In the genomic region with DNA sequence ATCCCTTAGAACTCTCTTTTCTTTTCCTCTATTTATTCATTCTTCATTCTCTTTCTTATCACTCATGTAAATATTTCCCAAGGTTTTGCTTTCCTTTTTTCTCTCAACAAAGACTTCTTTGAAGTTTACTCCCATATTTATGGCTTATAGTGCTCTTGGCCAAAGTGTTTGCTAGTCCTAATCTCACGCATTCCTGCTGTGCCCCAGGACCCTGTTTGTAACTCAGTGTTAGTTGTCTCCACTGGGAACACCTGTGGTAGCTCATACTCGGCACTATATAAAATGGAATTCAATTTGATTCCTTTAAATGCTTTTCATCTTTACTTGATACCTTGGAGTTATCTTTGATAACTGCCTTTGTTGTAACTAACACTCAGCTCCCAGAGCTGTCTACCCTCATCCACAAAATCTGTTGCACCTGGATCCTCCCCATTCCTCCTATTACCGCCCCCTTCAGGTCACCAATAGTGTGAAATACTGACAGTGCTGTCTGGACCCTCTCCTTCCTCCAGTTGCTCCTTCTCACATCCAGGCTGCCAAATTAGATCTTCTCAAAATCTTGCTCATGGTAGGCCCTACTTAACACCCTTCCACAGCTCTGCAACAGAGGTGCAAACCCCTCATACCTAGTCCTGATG, we compare ENCODE assay signal across 17 cellular contexts.
DNase-seq lines count a peak whose midpoint lies in the region; ATAC-seq, FAIRE-seq and TF ChIP-seq lines count a peak whose summit lies in the region.
"Had no signal": no experiment of that assay in that cellular context is flagged by ENCODE, and none has a peak within 500 bp of the region (broad histone marks: within the 10 kb centered on the region; RNA-seq: fewer than 3 reads in every experiment).

No MANE protein-coding gene starts in this region.

- in situ Hi-C loops in Panc1 (cut with HindIII; ENCODE audit: low pct_unique_long_range_greater_than_20kb, low sequenced_read_pairs) = no loop called here

- no peaks in the 10 kb centered on the region for H3K27me3 ChIP-seq in AG04450 (ENCODE audit: control insufficient read depth, insufficient read depth, low read length)
- H3K27me3 ChIP-seq in Panc1 (ENCODE audit: control insufficient read depth, insufficient read depth, low read length) = no peaks in the 10 kb centered on the region

- CTCF ChIA-PET in AG04450 (lab: Charles Lee) = no interaction called here
- CTCF ChIA-PET in Panc1 (lab: Charles Lee) = no interaction called here
- CTCF ChIA-PET in activated CD4-positive, alpha-beta memory T cell treated with anti-CD3 and anti-CD28 coated beads, Interleukin-2, amount 10 ng/mL, durations not matched to agents 7 days and 5 days (lab: Charles Lee) = interaction anchor here (1.0 to 1.1 kb wide), 2 partner anchors 10 to 213 kb away, joined by 3 read pairs; no protein-coding TSS in a partner anchor

- no peak for FAIRE-seq in kidney (lab: Jason Lieb, UNC)

- H3K4me1 Mint-ChIP-seq in activated CD4-positive, alpha-beta memory T cell treated with anti-CD3 and anti-CD28 coated beads, Interleukin-2, amount 10 ng/mL, durations not matched to agents 7 days and 5 days = no peaks in the 10 kb centered on the region
- H3K4me1 Mint-ChIP-seq in immature natural killer cell = no peaks in the 10 kb centered on the region

- no peak for ATAC-seq in Panc1
- ATAC-seq: natural killer cell treated with Interleukin-12 subunit alpha and Interleukin-12 subunit beta and Interleukin-15 and Interleukin-18, amount 100 ng/mL, for 72 hours had no signal

- H3K4me3 Mint-ChIP-seq in activated CD4-positive, alpha-beta memory T cell treated with anti-CD3 and anti-CD28 coated beads, Interleukin-2, amount 10 ng/mL, durations not matched to agents 7 days and 5 days = no peak overlapping the region
- H3K4me3 Mint-ChIP-seq in immature natural killer cell = no peak overlapping the region
- H3K4me3 Mint-ChIP-seq: natural killer cell treated with Interleukin-12 subunit alpha and Interleukin-12 subunit beta and Interleukin-15 and Interleukin-18, amount 100 ng/mL, for 72 hours had no signal

- no peak for DNase-seq in AG04450 (ENCODE audit: low read depth, low spot score)
- no peak for DNase-seq in Panc1 (ENCODE audit: low read depth, low spot score)
- DNase-seq in foreskin fibroblast = no peak
- no peak for DNase-seq in activated CD4-positive, alpha-beta memory T cell treated with anti-CD3 and anti-CD28 coated beads, Interleukin-2, amount 10 ng/mL, durations not matched to agents 7 days and 5 days
- DNase-seq in immature natural killer cell = no peak
- no peak for DNase-seq in kidney
- no peak for DNase-seq in stimulated activated naive CD4-positive, alpha-beta T cell treated with Interleukin-2 at 50 U/mL for 16 hours (lab: John Stamatoyannopoulos, UW)
- DNase-seq: activated CD8-positive, alpha-beta memory T cell treated with anti-CD3 and anti-CD28 coated beads, Interleukin-2, amount 50 U/mL, for 4 hours; C1 segment of cervical spinal cord; GDM1; left ventricle myocardium inferior; NCI-H1694 treated with DMSO at 0.1 percent for 48 hours; NCI-H69; retina had no signal

- H3K9me3 ChIP-seq in AG04450 (ENCODE audit: control insufficient read depth, insufficient read depth, low read length) = no peaks in the 10 kb centered on the region
- H3K9me3 ChIP-seq in Panc1 (ENCODE audit: control insufficient read depth, insufficient read depth, low read depth, low read length) = no peaks in the 10 kb centered on the region
- H3K9me3 ChIP-seq in kidney (ENCODE audit: control insufficient read depth in 1 of 2, low read length in 2 of 2) = no peaks in the 10 kb centered on the region
- H3K9me3 ChIP-seq: left ventricle myocardium inferior had no signal

- intact Hi-C loops in Panc1 (cut with micrococcal nuclease; ENCODE audit: unreplicated experiment) (no loop called here), kidney (cut with DNase I) (no loop called here)

- H3K27ac Mint-ChIP-seq in activated CD4-positive, alpha-beta memory T cell treated with anti-CD3 and anti-CD28 coated beads, Interleukin-2, amount 10 ng/mL, durations not matched to agents 7 days and 5 days = no peak overlapping the region
- H3K27ac Mint-ChIP-seq in immature natural killer cell = peak overlapping the region in 3 of 6 donors; percentile 9 to 49 (median 26)
- H3K27ac Mint-ChIP-seq: natural killer cell treated with Interleukin-12 subunit alpha and Interleukin-12 subunit beta and Interleukin-15 and Interleukin-18, amount 100 ng/mL, for 72 hours had no signal

- H3K36me3 ChIP-seq in Panc1 (ENCODE audit: control insufficient read depth, insufficient read depth, low read length) (no peaks in the 10 kb centered on the region), kidney (ENCODE audit: control insufficient read depth in 1 of 2, insufficient read depth in 2 of 2, low read length in 2 of 2) (peaks cover 0 to 4% of the 10 kb centered on the region in 2 donors)
- H3K36me3 ChIP-seq: left ventricle myocardium inferior had no signal

- H3K27me3 Mint-ChIP-seq in activated CD4-positive, alpha-beta memory T cell treated with anti-CD3 and anti-CD28 coated beads, Interleukin-2, amount 10 ng/mL, durations not matched to agents 7 days and 5 days = no peaks in the 10 kb centered on the region
- peaks cover 0 to 1% (median 0%) of the 10 kb centered on the region in 3 donors for H3K27me3 Mint-ChIP-seq in immature natural killer cell (ENCODE audit: low read depth in 3 of 3)
- H3K27me3 Mint-ChIP-seq: natural killer cell treated with Interleukin-12 subunit alpha and Interleukin-12 subunit beta and Interleukin-15 and Interleukin-18, amount 100 ng/mL, for 72 hours had no signal

- H3K9ac ChIP-seq in kidney (ENCODE audit: low read length in 2 of 2) = no peak overlapping the region

- H3K27ac ChIP-seq in AG04450 (ENCODE audit: low read depth, low read length) (no peak overlapping the region), Panc1 (ENCODE audit: low read length) (no peak overlapping the region), kidney (ENCODE audit: low read depth in 2 of 2, low read length in 2 of 2) (no peak overlapping the region)
- H3K27ac ChIP-seq: coronary artery, left ventricle myocardium inferior had no signal

- H3K4me3 ChIP-seq in AG04450 (ENCODE audit: low read depth, low read length) (no peak overlapping the region), Panc1 (ENCODE audit: low read depth in 2 of 2, low read length in 2 of 2) (no peak overlapping the region), foreskin fibroblast (ENCODE audit: low read depth in 1 of 2, low read length in 2 of 2) (no peak overlapping the region), kidney (ENCODE audit: low read length in 2 of 2) (no peak overlapping the region)
- H3K4me3 ChIP-seq: coronary artery, left ventricle myocardium inferior had no signal

- TF ChIP-seq CTCF in AG04450 (IDR thresholded peaks at IDR 0.05; ENCODE audit: low read depth, low read length) (0 out of 2 replicates have a peak, but pooled peaks have one; percentile 14), GM12874 (IDR thresholded peaks at IDR 0.05; ENCODE audit: insufficient read depth, low read depth, low read length) (0 out of 2 replicates have a peak, but pooled peaks have one; percentile 7), Panc1 (IDR thresholded peaks at IDR 0.05) (peak; percentile 30), foreskin fibroblast (IDR thresholded peaks at IDR 0.05; ENCODE audit: low read depth, low read length) (peak; percentile 5), kidney (IDR thresholded peaks at IDR 0.05; ENCODE audit: borderline replicate concordance, extremely low read depth, insufficient read depth) (no peak)

- no peaks in the 10 kb centered on the region for H3K4me1 ChIP-seq in Panc1 (ENCODE audit: control insufficient read depth, insufficient read depth, low read length)
- H3K4me1 ChIP-seq in kidney (ENCODE audit: control insufficient read depth in 1 of 2, insufficient read depth in 1 of 2, low read depth in 1 of 2, low read length in 2 of 2) = no peaks in the 10 kb centered on the region

- POLR2A ChIA-PET in AG04450 (lab: Yijun Ruan, JAX) = no interaction called here
- POLR2A ChIA-PET in Panc1 (lab: Charles Lee) = no interaction called here
- POLR2A ChIA-PET in activated CD4-positive, alpha-beta memory T cell treated with anti-CD3 and anti-CD28 coated beads, Interleukin-2, amount 10 ng/mL, durations not matched to agents 7 days and 5 days (lab: Charles Lee) = no interaction called here

- no peaks in the 10 kb centered on the region for H3K36me3 Mint-ChIP-seq in activated CD4-positive, alpha-beta memory T cell treated with anti-CD3 and anti-CD28 coated beads, Interleukin-2, amount 10 ng/mL, durations not matched to agents 7 days and 5 days (ENCODE audit: low read depth)
- H3K36me3 Mint-ChIP-seq in immature natural killer cell = peaks cover 6 to 27% (median 9%) of the 10 kb centered on the region in 3 donors
- H3K36me3 Mint-ChIP-seq: natural killer cell treated with Interleukin-12 subunit alpha and Interleukin-12 subunit beta and Interleukin-15 and Interleukin-18, amount 100 ng/mL, for 72 hours had no signal

- BruUV-seq in Panc1 (replicated peaks; lab: Mats Ljungman, UMichigan) = no TSS peak

- no peaks in the 10 kb centered on the region for H3K9me3 Mint-ChIP-seq in activated CD4-positive, alpha-beta memory T cell treated with anti-CD3 and anti-CD28 coated beads, Interleukin-2, amount 10 ng/mL, durations not matched to agents 7 days and 5 days
- H3K9me3 Mint-ChIP-seq in immature natural killer cell = no peaks in the 10 kb centered on the region
- H3K9me3 Mint-ChIP-seq: natural killer cell treated with Interleukin-12 subunit alpha and Interleukin-12 subunit beta and Interleukin-15 and Interleukin-18, amount 100 ng/mL, for 72 hours had no signal
